ENCODE assay signal across 1 cellular context in the genomic region with DNA sequence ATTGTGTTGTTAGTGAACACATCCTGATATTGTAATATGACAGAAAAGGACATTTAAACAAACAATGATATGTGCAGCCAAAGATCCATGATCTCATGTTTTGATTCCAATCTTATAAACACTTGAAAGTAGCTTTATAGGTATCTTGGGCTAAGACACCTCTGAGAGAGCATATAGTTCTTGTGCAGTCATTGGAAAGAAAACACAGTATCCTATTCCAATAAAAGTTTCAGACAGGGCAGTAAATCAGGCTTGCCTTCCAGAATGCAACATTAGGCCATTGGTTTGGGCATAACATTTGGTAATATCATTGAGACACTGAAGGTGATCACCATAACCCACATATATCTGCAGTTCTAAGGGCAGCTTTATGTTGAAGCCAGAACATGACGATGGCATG.
TF ChIP-seq lines count a peak whose summit lies in the region.

No MANE protein-coding gene starts in this region.

TF ChIP-seq in A549, 52 proteins besides CTCF, POLR2A, EP300 and RAD21 (continued from another document):
- TF ChIP-seq, protein P1, sequence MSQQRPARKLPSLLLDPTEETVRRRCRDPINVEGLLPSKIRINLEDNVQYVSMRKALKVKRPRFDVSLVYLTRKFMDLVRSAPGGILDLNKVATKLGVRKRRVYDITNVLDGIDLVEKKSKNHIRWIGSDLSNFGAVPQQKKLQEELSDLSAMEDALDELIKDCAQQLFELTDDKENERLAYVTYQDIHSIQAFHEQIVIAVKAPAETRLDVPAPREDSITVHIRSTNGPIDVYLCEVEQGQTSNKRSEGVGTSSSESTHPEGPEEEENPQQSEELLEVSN (IDR thresholded peaks at IDR 0.05; ENCODE audit: borderline replicate concordance, low read depth) = no peak
- TF ChIP-seq, protein P2, sequence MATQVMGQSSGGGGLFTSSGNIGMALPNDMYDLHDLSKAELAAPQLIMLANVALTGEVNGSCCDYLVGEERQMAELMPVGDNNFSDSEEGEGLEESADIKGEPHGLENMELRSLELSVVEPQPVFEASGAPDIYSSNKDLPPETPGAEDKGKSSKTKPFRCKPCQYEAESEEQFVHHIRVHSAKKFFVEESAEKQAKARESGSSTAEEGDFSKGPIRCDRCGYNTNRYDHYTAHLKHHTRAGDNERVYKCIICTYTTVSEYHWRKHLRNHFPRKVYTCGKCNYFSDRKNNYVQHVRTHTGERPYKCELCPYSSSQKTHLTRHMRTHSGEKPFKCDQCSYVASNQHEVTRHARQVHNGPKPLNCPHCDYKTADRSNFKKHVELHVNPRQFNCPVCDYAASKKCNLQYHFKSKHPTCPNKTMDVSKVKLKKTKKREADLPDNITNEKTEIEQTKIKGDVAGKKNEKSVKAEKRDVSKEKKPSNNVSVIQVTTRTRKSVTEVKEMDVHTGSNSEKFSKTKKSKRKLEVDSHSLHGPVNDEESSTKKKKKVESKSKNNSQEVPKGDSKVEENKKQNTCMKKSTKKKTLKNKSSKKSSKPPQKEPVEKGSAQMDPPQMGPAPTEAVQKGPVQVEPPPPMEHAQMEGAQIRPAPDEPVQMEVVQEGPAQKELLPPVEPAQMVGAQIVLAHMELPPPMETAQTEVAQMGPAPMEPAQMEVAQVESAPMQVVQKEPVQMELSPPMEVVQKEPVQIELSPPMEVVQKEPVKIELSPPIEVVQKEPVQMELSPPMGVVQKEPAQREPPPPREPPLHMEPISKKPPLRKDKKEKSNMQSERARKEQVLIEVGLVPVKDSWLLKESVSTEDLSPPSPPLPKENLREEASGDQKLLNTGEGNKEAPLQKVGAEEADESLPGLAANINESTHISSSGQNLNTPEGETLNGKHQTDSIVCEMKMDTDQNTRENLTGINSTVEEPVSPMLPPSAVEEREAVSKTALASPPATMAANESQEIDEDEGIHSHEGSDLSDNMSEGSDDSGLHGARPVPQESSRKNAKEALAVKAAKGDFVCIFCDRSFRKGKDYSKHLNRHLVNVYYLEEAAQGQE (IDR thresholded peaks at IDR 0.05) = no peak
- TF ChIP-seq MAZ (IDR thresholded peaks at IDR 0.05; ENCODE audit: borderline replicate concordance, low read depth, low read length) = no peak
